12 cellular contexts compared by ENCODE assay signal in the genomic region with DNA sequence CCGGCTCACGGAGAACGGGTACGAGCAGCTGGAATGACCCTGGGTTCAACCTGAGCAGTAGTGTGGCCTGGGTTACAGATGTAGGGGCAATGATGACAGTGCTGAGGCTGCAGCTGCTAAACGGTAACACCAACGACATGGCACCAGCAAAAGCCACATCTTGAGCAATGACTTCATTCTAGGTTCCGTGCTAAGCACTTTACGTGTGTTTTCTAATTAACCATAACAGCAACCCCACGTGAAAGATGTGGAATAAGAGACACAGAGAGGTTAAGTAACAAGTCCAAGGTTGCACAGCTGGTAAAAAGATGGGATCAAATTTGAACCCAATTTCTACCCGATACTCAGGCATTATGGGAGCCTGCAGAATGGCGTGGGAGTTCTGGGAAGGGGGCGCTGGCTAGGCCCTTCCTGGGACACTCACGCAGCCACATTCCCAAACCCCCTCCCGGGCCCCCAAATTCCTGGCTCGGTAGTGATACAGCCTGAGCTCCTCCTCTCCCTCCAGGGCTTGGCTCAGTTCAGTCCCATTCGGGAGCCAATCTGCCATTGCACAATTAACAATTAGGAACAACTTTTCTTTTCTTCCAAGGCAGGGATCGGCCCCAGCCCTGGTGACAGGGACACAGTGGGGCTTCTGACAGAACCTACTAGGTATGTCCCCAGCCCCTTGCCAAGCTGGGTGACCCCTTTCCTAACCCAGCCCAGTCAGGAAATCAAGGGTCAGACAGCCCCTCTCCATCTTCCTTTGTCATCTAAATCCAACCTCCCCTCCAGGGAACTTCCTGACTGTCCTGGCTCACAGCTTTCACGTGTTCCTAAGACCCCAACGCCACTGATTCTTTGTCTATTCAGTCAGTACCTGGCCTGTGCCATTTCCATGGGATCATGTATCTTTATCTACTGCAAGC. TPM values are rescaled to one million over a fixed set of nuclear protein-coding genes. Genes with fewer than 3 reads are reported as not detected.
DNase-seq lines count a peak whose midpoint lies in the region; ATAC-seq, FAIRE-seq and TF ChIP-seq lines count a peak whose summit lies in the region.
"Had no signal": no experiment of that assay in that cellular context is flagged by ENCODE, and none has a peak within 500 bp of the region (broad histone marks: within the 10 kb centered on the region; RNA-seq: fewer than 3 reads in every experiment).

No MANE protein-coding gene starts in this region.

- H3K27me3 Mint-ChIP-seq in activated T-helper 17 cell treated with anti-CD3 and anti-CD28 coated beads, Interleukin-2, amount 50 U/mL, for 72 hours = no peaks in the 10 kb centered on the region

- peaks cover 28% of the 10 kb centered on the region for H3K4me1 Mint-ChIP-seq in activated T-helper 17 cell treated with anti-CD3 and anti-CD28 coated beads, Interleukin-2, amount 50 U/mL, for 72 hours

- peak overlapping the region; percentile 78 for H3K27ac Mint-ChIP-seq in activated T-helper 17 cell treated with anti-CD3 and anti-CD28 coated beads, Interleukin-2, amount 50 U/mL, for 72 hours

- TF ChIP-seq CTCF in right atrium auricular region (IDR thresholded peaks at IDR 0.05) (no peak), sigmoid colon (IDR thresholded peaks at IDR 0.05) (no peak)

- H3K36me3 ChIP-seq in H7 (replicated peaks; ENCODE audit: control insufficient read depth, insufficient read depth, low read length) (no peaks in the 10 kb centered on the region), right atrium auricular region (no peaks in the 10 kb centered on the region), sigmoid colon (no peaks in the 10 kb centered on the region)
- H3K36me3 ChIP-seq: upper lobe of left lung had no signal

- DNase-seq in H7 (peak; percentile 72), right atrium auricular region (ENCODE audit: low spot score) (peak; percentile 87), sigmoid colon (peak; percentile 90), frontal cortex (ENCODE audit: low spot score in 2 of 2) (no peak)
- DNase-seq: activated CD4-positive, alpha-beta T cell treated with anti-CD3 and anti-CD28 coated beads for 1 hour; Caco-2; mucosa of descending colon; upper lobe of left lung had no signal

- peaks cover 61% of the 10 kb centered on the region for H3K36me3 Mint-ChIP-seq in activated T-helper 17 cell treated with anti-CD3 and anti-CD28 coated beads, Interleukin-2, amount 50 U/mL, for 72 hours (ENCODE audit: low read depth)

- TF ChIP-seq POLR2A in sigmoid colon (IDR thresholded peaks at IDR 0.05) = no peak

- no peak for ATAC-seq in activated T-helper 17 cell treated with anti-CD3 and anti-CD28 coated beads, Interleukin-2, amount 50 U/mL, for 72 hours (replicated peaks)
- no peak for ATAC-seq in HG02973 (IDR thresholded peaks at IDR 0.05; ENCODE audit: unreplicated experiment)
- ATAC-seq in GM18502 (IDR thresholded peaks at IDR 0.05; ENCODE audit: poor library complexity, unreplicated experiment) = no peak
- ATAC-seq in GM18868 (IDR thresholded peaks at IDR 0.05; ENCODE audit: unreplicated experiment) = no peak

- no peaks in the 10 kb centered on the region for H3K9me3 ChIP-seq in right atrium auricular region
- no peaks in the 10 kb centered on the region for H3K9me3 ChIP-seq in sigmoid colon
- H3K9me3 ChIP-seq: Caco-2, mucosa of descending colon, upper lobe of left lung had no signal

- intact Hi-C loops in sigmoid colon (cut with DNase I) = no loop called here

- peaks cover 0 to 68% of the 10 kb centered on the region in 2 donors for H3K4me1 ChIP-seq in right atrium auricular region
- peaks cover 0 to 100% (median 98%) of the 10 kb centered on the region in 4 donors for H3K4me1 ChIP-seq in sigmoid colon
- H3K4me1 ChIP-seq: Caco-2 had no signal

- no peak overlapping the region for H3K4me3 Mint-ChIP-seq in activated T-helper 17 cell treated with anti-CD3 and anti-CD28 coated beads, Interleukin-2, amount 50 U/mL, for 72 hours

- H3K27ac ChIP-seq in right atrium auricular region (peak overlapping the region; percentile 88 to 94), sigmoid colon (peak overlapping the region; percentile 83 to 96 (median 91))

- FAIRE-seq in frontal cortex (lab: Jason Lieb, UNC) = no peak

- H3K27me3 ChIP-seq in H7 (ENCODE audit: control insufficient read depth, insufficient read depth, low read length) (no peaks in the 10 kb centered on the region), right atrium auricular region (no peaks in the 10 kb centered on the region), sigmoid colon (no peaks in the 10 kb centered on the region)
- H3K27me3 ChIP-seq: upper lobe of left lung had no signal

- 74 to 80% methylated on average over 19 of the region's 19 CpGs for WGBS in sigmoid colon, 2 donors

- H3K9me3 Mint-ChIP-seq in activated T-helper 17 cell treated with anti-CD3 and anti-CD28 coated beads, Interleukin-2, amount 50 U/mL, for 72 hours = no peaks in the 10 kb centered on the region

- H3K4me3 ChIP-seq in H7 (ENCODE audit: insufficient read depth, low read depth, low read length) = no peak overlapping the region
- no peak overlapping the region for H3K4me3 ChIP-seq in right atrium auricular region
- H3K4me3 ChIP-seq in sigmoid colon = no peak overlapping the region
- H3K4me3 ChIP-seq: mucosa of descending colon, upper lobe of left lung had no signal

- no peak for TF ChIP-seq EP300 in sigmoid colon (IDR thresholded peaks at IDR 0.05)

RNA-seq across cellular contexts. Expression of a gene that starts 23.9 kb away (rescaled TPM):
- total RNA-seq in H7 (2014; rRNA removed; shearing (Covaris generic)) = 46.4 and 53.8 TPM in 2 replicates
- 100 to 1,000 TPM in 1 of 2 donors, 10 to 100 TPM in 1; 75.4 to 219 TPM for total RNA-seq in activated T-helper 17 cell treated with anti-CD3 and anti-CD28 coated beads, Interleukin-2, amount 50 U/mL, for 72 hours
- 100 to 1,000 TPM in 1 of 2 donors, 10 to 100 TPM in 1; 83.7 to 152 TPM for total RNA-seq in right atrium auricular region
- total RNA-seq in sigmoid colon = 100 to 1,000 TPM in 1 of 4 donors, 10 to 100 TPM in 3; 62.9 to 112 (median 80.8) TPM
- 10 to 100 TPM; 10.2 to 73.8 (median 13.6) TPM for polyA plus RNA-seq in sigmoid colon
- total RNA-seq in frontal cortex = 8.2 TPM

Comparison
In these comparisons a context has a peak if more than half of its experiments do, and no peak if none do; other contexts are left out.
1. DNase-seq: peak in H7 (single experiment), right atrium auricular region (single experiment) and sigmoid colon (single experiment); none in frontal cortex (0 of 2).